Comparison of ENCODE assay signal across 8 cellular contexts in the genomic region with DNA sequence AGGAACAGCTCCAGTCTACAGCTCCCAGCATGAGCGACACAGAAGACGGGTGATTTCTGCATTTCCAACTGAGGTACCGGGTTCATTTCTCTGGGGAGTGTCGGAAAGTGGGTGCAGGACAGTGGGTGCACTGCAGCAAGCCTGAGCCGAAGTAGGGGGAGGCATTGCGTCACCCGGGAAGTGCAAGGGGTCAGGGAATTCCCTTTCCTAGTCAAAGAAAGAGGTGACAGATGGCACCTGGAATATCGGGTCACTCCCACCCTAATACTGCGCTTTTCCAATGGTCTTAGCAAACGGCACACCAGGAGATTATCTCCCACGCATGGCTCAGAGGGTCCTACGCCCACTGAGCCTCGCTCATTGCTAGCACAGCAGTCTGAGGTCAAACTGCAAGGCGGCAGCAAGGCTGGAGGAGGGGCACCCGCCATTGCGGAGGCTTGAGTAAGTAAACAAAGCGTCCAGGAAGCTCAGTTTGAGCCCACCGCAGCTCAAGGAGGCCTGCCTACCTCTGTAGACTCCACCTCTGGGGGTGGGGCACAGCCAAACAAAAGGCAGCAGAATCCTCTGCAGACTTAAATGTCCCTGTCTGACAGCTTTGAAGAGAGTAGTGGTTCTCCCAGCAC.
DNase-seq lines count a peak whose midpoint lies in the region; ATAC-seq and TF ChIP-seq lines count a peak whose summit lies in the region.
"Not testable (repeated sequence)": the region's sequence is repeated elsewhere in the genome, so short reads cannot be mapped to it uniquely, and the experiment has no call there.

No MANE protein-coding gene starts in this region.

- H2AFZ ChIP-seq in SK-N-SH (ENCODE audit: low read depth), result peak overlapping the region; percentile 25; the same call in 1 of the 2 replicates

- H3K9me3 Mint-ChIP-seq in type B pancreatic cell, result not testable (repeated sequence)

- not testable (repeated sequence) for H3K9ac ChIP-seq in HUES48 (ENCODE audit: low read depth, low read length); SK-N-SH; mesendoderm (ENCODE audit: low read length)

- not testable (repeated sequence) for H2BK120ac ChIP-seq in mesendoderm (ENCODE audit: low read depth, low read length)

- H2BK15ac ChIP-seq in mesendoderm (replicated peaks; ENCODE audit: low read depth), result not testable (repeated sequence)

- POLR2A ChIA-PET in SK-N-SH (lab: Yijun Ruan, JAX), result not testable (repeated sequence)

- not testable (repeated sequence) for H3K4ac ChIP-seq in mesendoderm (ENCODE audit: low read depth, low read length)

- not testable (repeated sequence) for H3K4me1 Mint-ChIP-seq in type B pancreatic cell (ENCODE audit: unreplicated experiment)

- H3K4me3 ChIP-seq in HUES48 (ENCODE audit: low read depth, low read length) (peak overlapping the region; percentile 17; the same call in 1 of the 2 replicates), SK-N-SH (ENCODE audit: low read depth in 2 of 2, low read length in 1 of 2) (peak overlapping the region in 1 of 2 experiments; percentile 41; a peak in 2 of 4 replicates)
- H3K4me3 ChIP-seq in mesendoderm (ENCODE audit: low read length), result not testable (repeated sequence)

- not testable (repeated sequence) for H3K4me1 ChIP-seq in HUES48 (ENCODE audit: control insufficient read depth, insufficient read depth, low read length); SK-N-SH (ENCODE audit: control insufficient read depth in 1 of 2, insufficient read depth in 2 of 2, low read depth in 1 of 2, low read length in 1 of 2); mesendoderm (ENCODE audit: control insufficient read depth, low read depth, low read length)

- not testable (repeated sequence) for H3F3A ChIP-seq in SK-N-SH (replicated peaks; ENCODE audit: insufficient read depth)

- H2BK5ac ChIP-seq in mesendoderm (ENCODE audit: low read length), result not testable (repeated sequence)

- H3K27me3 Mint-ChIP-seq in type B pancreatic cell, result peaks cover 12% of the 10 kb centered on the region

- not testable (repeated sequence) for H3K18ac ChIP-seq in mesendoderm (ENCODE audit: low read length)

- not testable (repeated sequence) for H3K27ac Mint-ChIP-seq in type B pancreatic cell

- H3K79me2 ChIP-seq in SK-N-SH (ENCODE audit: insufficient read depth); mesendoderm (ENCODE audit: control insufficient read depth, insufficient read depth, low read length): not testable (repeated sequence)

- H3K9me2 ChIP-seq in SK-N-SH, result not testable (repeated sequence)

- ATAC-seq in Right ventricle myocardium inferior, result not testable (repeated sequence)

- not testable (repeated sequence) for H3K9me3 ChIP-seq in HUES48 (ENCODE audit: control insufficient read depth, insufficient read depth, low read length); SK-N-SH

- TF ChIP-seq RAD21 in SK-N-SH (IDR thresholded peaks at IDR 0.05; ENCODE audit: low read length), result not testable (repeated sequence)

- not testable (repeated sequence) for H4K20me1 ChIP-seq in SK-N-SH (ENCODE audit: insufficient read depth)

- TF ChIP-seq EP300 in SK-N-SH (IDR thresholded peaks at IDR 0.05; ENCODE audit: borderline replicate concordance in 1 of 2, low read depth in 1 of 2, low read length in 1 of 2), result not testable (repeated sequence)

- DNase-seq in DMS53 (lab: John Stamatoyannopoulos, UW) (peak; percentile 72), NCI-H2171 (lab: John Stamatoyannopoulos, UW) (peak; percentile 4), NCI-H774 (lab: John Stamatoyannopoulos, UW) (peak; percentile 2), Right ventricle myocardium inferior (ENCODE audit: missing footprints) (peak; percentile 30), mesendoderm (peak; percentile 30)
- not testable (repeated sequence) for DNase-seq in SK-N-SH; type B pancreatic cell (ENCODE audit: extremely low spot score, unreplicated experiment)

- H2AK5ac ChIP-seq in mesendoderm (ENCODE audit: low read length), result not testable (repeated sequence)

- H3K27me3 ChIP-seq in HUES48 (ENCODE audit: control insufficient read depth, insufficient read depth, low read length); SK-N-SH (ENCODE audit: insufficient read depth); mesendoderm (ENCODE audit: insufficient read depth, low read length, poor library complexity): not testable (repeated sequence)

- H3K56ac ChIP-seq in mesendoderm (ENCODE audit: low read length), result peak overlapping the region; percentile 70

- not testable (repeated sequence) for H3K4me2 ChIP-seq in SK-N-SH; mesendoderm (ENCODE audit: low read length)

- CTCF ChIA-PET in SK-N-SH (lab: Yijun Ruan, JAX), result not testable (repeated sequence)

- intact Hi-C loops in Right ventricle myocardium inferior (cut with DNase I), result not testable (repeated sequence)

- peak overlapping the region; percentile 76 for H3K4me3 Mint-ChIP-seq in type B pancreatic cell

- not testable (repeated sequence) for H4K8ac ChIP-seq in mesendoderm (ENCODE audit: low read depth, low read length)

- not testable (repeated sequence) for H3K79me1 ChIP-seq in mesendoderm (ENCODE audit: low read length)

- not testable (repeated sequence) for H3K36me3 Mint-ChIP-seq in type B pancreatic cell

- H4K5ac ChIP-seq in mesendoderm (ENCODE audit: low read length), result not testable (repeated sequence)

- H3K23ac ChIP-seq in mesendoderm (ENCODE audit: low read length), result not testable (repeated sequence)

- TF ChIP-seq CTCF in SK-N-SH (IDR thresholded peaks at IDR 0.05); type B pancreatic cell (conservative IDR thresholded peaks at IDR 0.05): not testable (repeated sequence)

- 20% methylated on average over 13 of the region's 18 CpGs for WGBS in SK-N-SH (ENCODE audit: low lambda C conversion rate)
- WGBS in mesendoderm (ENCODE audit: extremely low coverage, insufficient coverage, low lambda C conversion rate), result no CpG with 5 or more reads among the region's 18 CpGs

- not testable (repeated sequence) for H3K27ac ChIP-seq in HUES48 (ENCODE audit: low read depth, low read length); SK-N-SH (ENCODE audit: low read depth in 2 of 2, low read length in 1 of 2); mesendoderm (ENCODE audit: low read depth, low read length)

- not testable (repeated sequence) for H3K36me3 ChIP-seq in HUES48 (ENCODE audit: control insufficient read depth, insufficient read depth, low read length); SK-N-SH (replicated peaks in 1 of 2; ENCODE audit: control insufficient read depth in 1 of 2, insufficient read depth in 2 of 2, low read length in 1 of 2); mesendoderm (ENCODE audit: control insufficient read depth, insufficient read depth, low read length)
